ENCODE assay signal across 21 cellular contexts in the genomic region with DNA sequence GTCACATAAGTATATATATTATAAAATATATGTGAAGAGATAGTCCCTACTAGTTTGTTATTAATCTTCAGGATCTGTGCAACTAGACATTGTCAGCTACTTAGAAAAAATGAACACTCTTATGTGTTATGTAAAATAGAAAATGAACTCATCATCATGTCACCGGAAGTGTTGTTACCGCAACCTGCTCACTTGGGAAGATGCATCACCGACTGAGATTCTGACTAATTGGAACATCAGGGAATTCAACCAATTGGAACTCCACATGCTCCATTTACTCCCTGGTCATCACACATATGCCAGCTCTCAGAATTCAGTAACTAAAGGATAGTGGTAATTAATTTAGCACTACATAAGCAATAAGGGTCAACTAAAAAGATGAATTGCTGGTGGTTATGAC. TPM values are rescaled to one million over a fixed set of nuclear protein-coding genes. Genes with fewer than 3 reads are reported as not detected.
"Had no signal": no experiment of that assay in that cellular context is flagged by ENCODE, and none has a peak within 500 bp of the region (broad histone marks: within the 10 kb centered on the region; RNA-seq: fewer than 3 reads in every experiment).

No MANE protein-coding gene starts in this region.

- H3K4me1 ChIP-seq: esophagus muscularis mucosa, lower lobe of right lung, pancreas, right lobe of liver, suprapubic skin, transverse colon, vagina had no signal

- H3K27ac ChIP-seq: esophagus muscularis mucosa, lower lobe of right lung, pancreas, right lobe of liver, suprapubic skin, transverse colon, vagina had no signal

- H3K27me3 ChIP-seq: pancreas, right lobe of liver, suprapubic skin, transverse colon, vagina had no signal

- ATAC-seq: activated CD4-positive, CD25-positive, alpha-beta regulatory T cell treated with anti-CD3 and anti-CD28 coated beads, Interleukin-2, amount 50 U/mL, for 24 hours; activated CD8-positive, alpha-beta T cell treated with anti-CD3 and anti-CD28 coated beads, Interleukin-2, amount 10 ng/mL, durations not matched to agents 7 days and 5 days; activated T-cell treated with anti-CD3 and anti-CD28 coated beads, Interleukin-2, amount 50 U/mL, for 4 hours; lower lobe of right lung; natural killer cell; pancreas; right lobe of liver; stimulated activated naive CD8-positive, alpha-beta T cell treated with anti-CD3 and anti-CD28 coated beads, Interleukin-15, amount 100 ng/mL, for 72 hours had no signal

- H3K4me3 ChIP-seq: esophagus muscularis mucosa, lower lobe of right lung, pancreas, right lobe of liver, smooth muscle cell, suprapubic skin, transverse colon, vagina had no signal

- H3K9me3 ChIP-seq: esophagus muscularis mucosa, lower lobe of right lung, pancreas, right lobe of liver, suprapubic skin, transverse colon, vagina had no signal

- H3K4me2 ChIP-seq: smooth muscle cell had no signal

- DNase-seq: activated CD4-positive, alpha-beta T cell treated with anti-CD3 and anti-CD28 coated beads, Interleukin-2, amount 10 ng/mL, durations not matched to agents 7 days and 5 days; activated CD8-positive, alpha-beta T cell treated with anti-CD3 and anti-CD28 coated beads, Interleukin-2, amount 10 ng/mL, durations not matched to agents 7 days and 5 days; activated effector memory CD4-positive, alpha-beta T cell treated with Interleukin-2 at 50 U/mL for 16 hours; activated naive CD4-positive, alpha-beta T cell treated with anti-CD3 and anti-CD28 coated beads, Interleukin-2, amount 50 U/mL, for 16 hours; activated T-cell treated with anti-CD3 and anti-CD28 coated beads, Interleukin-2, amount 50 U/mL, for 4 hours; aorta; effector CD4-positive, alpha-beta T cell; hippocampal formation; lower lobe of right lung; natural killer cell; pancreas; right lobe of liver; stimulated activated CD4-positive, alpha-beta T cell treated with anti-CD3 and anti-CD28 coated beads, Interleukin-4, amount 100 ng/mL, for 1 hour; stimulated activated naive CD8-positive, alpha-beta T cell treated with anti-CD3 and anti-CD28 coated beads, Interleukin-15, amount 100 ng/mL, for 72 hours; T1000; transverse colon had no signal

- H3K36me3 ChIP-seq: esophagus muscularis mucosa, lower lobe of right lung, pancreas, right lobe of liver, suprapubic skin, transverse colon, vagina had no signal

RNA-seq across cellular contexts. Expression of a gene that starts 16.7 kb away (rescaled TPM):
- total RNA-seq: aorta, natural killer cell, transverse colon, vagina had no signal
